9 cellular contexts compared by ENCODE assay signal in the genomic region with DNA sequence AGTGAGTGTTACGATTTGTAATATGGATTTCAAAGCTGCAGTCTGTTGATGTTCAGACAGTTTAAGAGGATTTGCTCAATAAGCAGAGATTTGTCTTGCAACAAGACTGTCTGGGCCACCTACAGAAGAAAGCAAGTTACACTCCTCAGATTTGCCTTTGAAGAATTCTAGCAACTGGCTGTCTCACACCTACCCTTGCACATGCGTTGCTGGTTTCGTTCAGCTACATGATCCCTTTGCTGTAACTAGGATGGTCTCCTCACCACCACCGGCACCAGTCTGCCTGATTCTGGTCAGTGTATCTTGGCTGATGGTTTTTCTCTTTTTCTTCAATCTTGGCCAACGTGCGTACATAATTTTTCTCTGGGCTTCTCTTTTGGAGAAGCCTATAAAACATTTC.
"Had no signal": no experiment of that assay in that cellular context is flagged by ENCODE, and none has a peak within 500 bp of the region (broad histone marks: within the 10 kb centered on the region; RNA-seq: fewer than 3 reads in every experiment).

No MANE protein-coding gene starts in this region.

- H3K9me3 ChIP-seq: HAP-1 had no signal

- H3K9ac ChIP-seq: GM23248 had no signal

- H3K36me3 ChIP-seq: HAP-1 had no signal

- H3K4me1 ChIP-seq: HAP-1 had no signal

- ATAC-seq: HCT116, HepG2 had no signal

- H2AFZ ChIP-seq: GM23248 had no signal

- H3K4me3 ChIP-seq: GM23248, HAP-1 had no signal

- DNase-seq: GM23248, GOT3, H7, HFFc6, KBM-7 had no signal

- H3K27ac ChIP-seq: GM23248, HL-60 had no signal

- FAIRE-seq: HepG2 had no signal
